8 cellular contexts compared by ENCODE assay signal in the genomic region with DNA sequence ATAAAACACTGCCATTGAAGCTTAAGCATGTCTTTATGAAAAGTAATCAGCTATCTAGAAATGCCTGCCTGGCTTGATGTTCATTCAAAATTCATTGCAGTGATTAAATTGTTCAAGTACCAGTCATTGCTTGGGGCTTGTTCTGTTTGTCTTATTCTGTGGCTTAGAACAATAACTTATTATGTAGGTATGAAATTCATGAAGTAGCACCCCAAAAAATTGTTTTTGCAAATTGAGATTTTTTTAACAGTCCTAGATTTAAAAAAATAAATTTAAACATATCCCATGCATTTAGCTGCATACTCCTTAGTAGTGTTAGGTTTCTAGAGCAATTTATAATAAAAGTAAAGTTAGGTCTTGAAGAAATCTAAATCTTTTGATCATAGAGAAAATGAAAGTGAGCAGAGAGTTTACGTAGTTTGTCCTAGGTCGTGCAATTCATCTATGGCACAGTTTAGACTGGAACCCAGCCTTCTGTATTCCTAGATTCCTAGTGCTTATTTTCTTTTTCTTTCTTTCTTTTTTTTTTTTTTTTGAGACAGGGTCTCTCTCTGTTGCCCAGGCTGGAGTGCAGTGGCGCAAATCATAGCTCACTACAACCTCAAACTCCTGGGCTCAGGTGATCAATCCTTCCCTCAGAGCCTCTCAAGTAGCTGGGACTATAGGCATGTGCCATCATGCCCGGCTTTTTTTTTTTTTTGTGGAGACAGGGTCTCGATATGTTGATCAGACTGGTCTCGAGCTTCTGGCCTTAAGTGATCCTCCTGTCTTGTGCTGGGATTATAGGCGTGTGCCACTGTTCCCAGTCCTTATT. TPM values are rescaled to one million over a fixed set of nuclear protein-coding genes. Genes with fewer than 3 reads are reported as not detected.
DNase-seq lines count a peak whose midpoint lies in the region; ATAC-seq and TF ChIP-seq lines count a peak whose summit lies in the region.

No MANE protein-coding gene starts in this region.

- H3K36me3 ChIP-seq in CD4-positive, CD25-positive, alpha-beta regulatory T cell (ENCODE audit: control insufficient read depth, insufficient read depth, low read length), result no peaks in the 10 kb centered on the region
- H3K36me3 ChIP-seq in KMS-11 (ENCODE audit: insufficient read depth) (no peaks in the 10 kb centered on the region), adipocyte (ENCODE audit: control insufficient read depth, insufficient read depth, low read length, severe bottlenecking) (no peaks in the 10 kb centered on the region), muscle layer of duodenum (ENCODE audit: control insufficient read depth in 1 of 2, insufficient read depth in 2 of 2, low read length in 2 of 2) (no peaks in the 10 kb centered on the region), Caco-2 (ENCODE audit: control insufficient read depth, insufficient read depth, low read length) (no peaks in the 10 kb centered on the region)

- TF ChIP-seq CTCF in KMS-11 (conservative IDR thresholded peaks at IDR 0.05; ENCODE audit: low read depth, low read length) (no peak), Caco-2 (IDR thresholded peaks at IDR 0.05; ENCODE audit: insufficient read depth in 1 of 2, low read depth in 1 of 2, low read length in 1 of 2, severe bottlenecking in 1 of 2, unreplicated experiment in 1 of 2) (no peak)

- peak in 2 of 3 donors; percentile 37 to 40 for DNase-seq in CD4-positive, CD25-positive, alpha-beta regulatory T cell
- DNase-seq in adipocyte (ENCODE audit: low read depth) (peak; percentile 21), Caco-2 (no peak), GM19240 (ENCODE audit: insufficient read length, low spot score) (no peak), DMS 273 (lab: John Stamatoyannopoulos, UW; ENCODE audit: unreplicated experiment) (no peak)
- no peak for DNase-seq in stimulated activated CD8-positive, alpha-beta memory T cell treated with anti-CD3 and anti-CD28 coated beads, Interleukin-4, amount 100 ng/mL, for 48 hours

- no peak overlapping the region for H2AFZ ChIP-seq in KMS-11 (ENCODE audit: low read depth)

- peaks cover 53 to 79% (median 68%) of the 10 kb centered on the region in 4 donors for H3K4me1 Mint-ChIP-seq in CD4-positive, CD25-positive, alpha-beta regulatory T cell
- peaks cover 11% of the 10 kb centered on the region for H3K4me1 Mint-ChIP-seq in Caco-2 (ENCODE audit: low read depth, unreplicated experiment)

- intact Hi-C loops in Caco-2 (cut with micrococcal nuclease; ENCODE audit: unreplicated experiment), result loop anchor here (10.0 kb wide), 2 partner anchors 121 to 169 kb away; a partner anchor contains a TSS

- H3K4me1 ChIP-seq in CD4-positive, CD25-positive, alpha-beta regulatory T cell (ENCODE audit: control insufficient read depth, insufficient read depth, low read length, poor library complexity, severe bottlenecking), result peaks cover 61% of the 10 kb centered on the region
- H3K4me1 ChIP-seq in KMS-11 (ENCODE audit: low read depth, poor library complexity, severe bottlenecking), result peaks cover 46% of the 10 kb centered on the region
- H3K4me1 ChIP-seq in adipocyte (ENCODE audit: control insufficient read depth, insufficient read depth, low read length), result peaks cover 58% of the 10 kb centered on the region
- H3K4me1 ChIP-seq in muscle layer of duodenum (ENCODE audit: control insufficient read depth in 1 of 2, insufficient read depth in 2 of 2, low read length in 2 of 2), result peaks cover 11 to 31% of the 10 kb centered on the region in 2 donors
- H3K4me1 ChIP-seq in Caco-2, result peaks cover 7% of the 10 kb centered on the region; the same call in 1 of the 2 replicates

- H3K4me3 ChIP-seq in CD4-positive, CD25-positive, alpha-beta regulatory T cell (ENCODE audit: low read depth, low read length), result peak overlapping the region; percentile 96
- no peak overlapping the region for H3K4me3 ChIP-seq in KMS-11 (IDR thresholded peaks at IDR 0.05; ENCODE audit: insufficient read depth, low read depth, low read length)
- peak overlapping the region; percentile 93 for H3K4me3 ChIP-seq in adipocyte (ENCODE audit: low read length)
- H3K4me3 ChIP-seq in muscle layer of duodenum (ENCODE audit: low read depth in 1 of 2, low read length in 2 of 2), result peak overlapping the region; percentile 40 to 41
- H3K4me3 ChIP-seq in Caco-2 (ENCODE audit: low read depth, low read length), result no peak overlapping the region

- POLR2A ChIA-PET in Caco-2 (lab: Charles Lee), result no interaction called here

- no peaks in the 10 kb centered on the region for H3K27me3 Mint-ChIP-seq in CD4-positive, CD25-positive, alpha-beta regulatory T cell
- no peaks in the 10 kb centered on the region for H3K27me3 Mint-ChIP-seq in Caco-2 (ENCODE audit: insufficient read depth, unreplicated experiment)

- H3K27ac Mint-ChIP-seq in CD4-positive, CD25-positive, alpha-beta regulatory T cell, result peak overlapping the region; percentile 73 to 86 (median 77)
- no peak overlapping the region for H3K27ac Mint-ChIP-seq in Caco-2 (ENCODE audit: unreplicated experiment)

- BruUV-seq in Caco-2 (replicated peaks; lab: Mats Ljungman, UMichigan), result no TSS peak

- no peaks in the 10 kb centered on the region for H4K20me1 ChIP-seq in KMS-11 (ENCODE audit: insufficient read depth)

- peak overlapping the region; percentile 89 for H3K27ac ChIP-seq in CD4-positive, CD25-positive, alpha-beta regulatory T cell (ENCODE audit: insufficient read depth, low read length, poor library complexity, severe bottlenecking)
- H3K27ac ChIP-seq in KMS-11 (peak overlapping the region; percentile 98), muscle layer of duodenum (ENCODE audit: low read length) (peak overlapping the region; percentile 62)

- no peak for ATAC-seq in CD4-positive, CD25-positive, alpha-beta regulatory T cell (ENCODE audit: low read depth in 2 of 2)

- H3K9ac ChIP-seq in KMS-11 (peak overlapping the region; percentile 99), adipocyte (ENCODE audit: low read length) (peak overlapping the region; percentile 79)

- no peaks in the 10 kb centered on the region for H3K9me3 Mint-ChIP-seq in CD4-positive, CD25-positive, alpha-beta regulatory T cell
- H3K9me3 Mint-ChIP-seq in Caco-2 (ENCODE audit: unreplicated experiment), result no peaks in the 10 kb centered on the region

- peak overlapping the region; percentile 76 to 98 (median 94) for H3K4me3 Mint-ChIP-seq in CD4-positive, CD25-positive, alpha-beta regulatory T cell
- H3K4me3 Mint-ChIP-seq in Caco-2 (ENCODE audit: unreplicated experiment), result no peak overlapping the region

- no peaks in the 10 kb centered on the region for H3K27me3 ChIP-seq in CD4-positive, CD25-positive, alpha-beta regulatory T cell (ENCODE audit: control insufficient read depth, insufficient read depth, low read length)
- no peaks in the 10 kb centered on the region for H3K27me3 ChIP-seq in KMS-11 (ENCODE audit: insufficient read depth, low read depth)
- H3K27me3 ChIP-seq in adipocyte (replicated peaks; ENCODE audit: control insufficient read depth, insufficient read depth, low read length), result no peaks in the 10 kb centered on the region
- H3K27me3 ChIP-seq in muscle layer of duodenum (ENCODE audit: low read depth, low read length), result no peaks in the 10 kb centered on the region
- H3K27me3 ChIP-seq in Caco-2 (replicated peaks; ENCODE audit: control insufficient read depth, insufficient read depth, low read length), result no peaks in the 10 kb centered on the region

- CTCF ChIA-PET in Caco-2 (lab: Charles Lee), result no interaction called here

- H3K4me2 ChIP-seq in KMS-11, result peak overlapping the region; percentile 82

- H3K36me3 Mint-ChIP-seq in CD4-positive, CD25-positive, alpha-beta regulatory T cell, result no peaks in the 10 kb centered on the region
- H3K36me3 Mint-ChIP-seq in Caco-2 (ENCODE audit: insufficient read depth, unreplicated experiment), result no peaks in the 10 kb centered on the region

- peaks cover 97% of the 10 kb centered on the region for H3K79me2 ChIP-seq in KMS-11 (ENCODE audit: insufficient read depth, low read depth)

- no peaks in the 10 kb centered on the region for H3K9me3 ChIP-seq in CD4-positive, CD25-positive, alpha-beta regulatory T cell (ENCODE audit: control insufficient read depth in 2 of 2, low read length in 2 of 2)
- H3K9me3 ChIP-seq in adipocyte (ENCODE audit: control insufficient read depth, low read length) (no peaks in the 10 kb centered on the region), muscle layer of duodenum (ENCODE audit: control insufficient read depth in 1 of 2, low read length in 2 of 2) (no peaks in the 10 kb centered on the region), Caco-2 (no peaks in the 10 kb centered on the region)

RNA-seq across cellular contexts. Expression of a gene that starts 9.3 kb away (rescaled TPM):
- 84.8 TPM for total RNA-seq in CD4-positive, CD25-positive, alpha-beta regulatory T cell
- polyA plus RNA-seq in CD4-positive, CD25-positive, alpha-beta regulatory T cell, result 10 to 100 TPM; 33.4 to 41.9 (median 36.0) TPM
- 12.3 and 17.2 TPM in 2 replicates for total RNA-seq in Caco-2 (2022)

RNA-seq across cellular contexts. Expression of a gene that starts 9.4 kb away (rescaled TPM):
- 3.2 TPM for total RNA-seq in CD4-positive, CD25-positive, alpha-beta regulatory T cell
- 1 to 10 TPM in 2 of 4 donors, under 1 TPM in 2; 0.45 to 2.0 (median 1.4) TPM for polyA plus RNA-seq in CD4-positive, CD25-positive, alpha-beta regulatory T cell
- 0.84 and 1.4 TPM in 2 replicates for total RNA-seq in Caco-2 (2022)

Comparison
In these comparisons a context has a peak if more than half of its experiments do, and no peak if none do; other contexts are left out.
1. DNase-seq: peak in CD4-positive, CD25-positive, alpha-beta regulatory T cell (2 of 3) and adipocyte (single experiment); none in stimulated activated CD8-positive, alpha-beta memory T cell treated with anti-CD3 and anti-CD28 coated beads, Interleukin-4, amount 100 ng/mL, for 48 hours (single experiment), Caco-2 (0 of 2), GM19240 (single experiment) and DMS 273 (single experiment).
2. H3K4me3 ChIP-seq: peak in CD4-positive, CD25-positive, alpha-beta regulatory T cell (single experiment), adipocyte (single experiment) and muscle layer of duodenum (2 of 2); none in KMS-11 (single experiment) and Caco-2 (single experiment).
3. Peak in every context shown above with its lines, with median percentiles within 50 percentile points of each other: H3K27ac ChIP-seq.